ENCODE assay signal across 11 cellular contexts in the genomic region with DNA sequence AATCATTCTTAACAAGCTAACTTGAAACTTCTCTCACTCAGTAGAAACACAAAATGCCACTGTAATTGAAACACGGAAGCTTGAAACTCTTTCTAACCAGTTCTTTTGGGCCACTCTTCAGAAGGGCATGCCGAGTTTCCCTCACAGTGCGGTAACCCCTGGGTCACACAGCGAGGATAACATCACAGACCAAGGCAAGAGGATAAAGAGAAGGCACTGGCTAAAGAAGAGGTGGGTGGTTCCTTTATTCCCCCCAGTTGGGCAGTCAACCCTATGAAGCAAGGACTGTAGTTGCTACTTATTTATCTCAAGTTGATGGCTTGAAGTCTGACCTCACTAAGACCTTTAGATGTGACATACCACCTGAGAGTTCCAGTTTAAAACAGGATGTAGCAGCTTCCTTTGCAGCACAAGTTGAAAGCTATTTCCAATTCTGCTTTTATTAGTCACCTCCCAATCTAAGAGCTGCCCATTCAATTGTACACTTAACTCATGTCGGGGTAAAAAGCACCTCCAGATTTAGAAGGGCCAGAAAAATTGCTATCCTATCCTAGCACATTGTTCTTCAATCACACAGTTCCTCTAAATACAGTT.
DNase-seq lines count a peak whose midpoint lies in the region; ATAC-seq and TF ChIP-seq lines count a peak whose summit lies in the region.
"Had no signal": no experiment of that assay in that cellular context is flagged by ENCODE, and none has a peak within 500 bp of the region (broad histone marks: within the 10 kb centered on the region; RNA-seq: fewer than 3 reads in every experiment).

No MANE protein-coding gene starts in this region.

- H4K20me1 ChIP-seq in MM.1S (ENCODE audit: insufficient read depth, low read length): no peaks in the 10 kb centered on the region

- no peak overlapping the region for H3K4me3 Mint-ChIP-seq in CD8-positive, alpha-beta memory T cell
- H3K4me3 Mint-ChIP-seq: activated naive CD4-positive, alpha-beta T cell treated with anti-CD3 and anti-CD28 coated beads for 36 hours had no signal

- ATAC-seq in GM19035 (IDR thresholded peaks at IDR 0.05; ENCODE audit: unreplicated experiment): peak; percentile 92
- ATAC-seq in HG02642 (IDR thresholded peaks at IDR 0.05; ENCODE audit: poor library complexity, unreplicated experiment): peak; percentile 89

- H3K9ac ChIP-seq in MM.1S (ENCODE audit: low read length): no peak overlapping the region

- TF ChIP-seq CTCF in GM06990 (IDR thresholded peaks at IDR 0.05; ENCODE audit: insufficient read depth, low read length, poor library complexity, severe bottlenecking): no peak
- no peak for TF ChIP-seq CTCF in MM.1S (IDR thresholded peaks at IDR 0.05; ENCODE audit: low read length)

- CTCF ChIA-PET in CD8-positive, alpha-beta memory T cell (lab: Charles Lee): interaction anchor here (1.3 kb wide), 1 partner anchor 25 kb away, joined by 3 read pairs; no protein-coding TSS in a partner anchor

- no peaks in the 10 kb centered on the region for H3K9me2 ChIP-seq in MM.1S (replicated peaks; ENCODE audit: insufficient read depth, low read length)

- POLR2A ChIA-PET in CD8-positive, alpha-beta memory T cell (lab: Charles Lee): no interaction called here

- H3K9me3 ChIP-seq in MM.1S (replicated peaks; ENCODE audit: insufficient read depth, low read length): no peaks in the 10 kb centered on the region
- H3K9me3 ChIP-seq in CD8-positive, alpha-beta memory T cell (ENCODE audit: low read length): no peaks in the 10 kb centered on the region
- H3K9me3 ChIP-seq: BE2C had no signal

- peak overlapping the region; percentile 48 for H3K4me2 ChIP-seq in MM.1S (ENCODE audit: low read depth, low read length)

- peak overlapping the region in 1 of 8 donors; percentile 22 for H3K27ac Mint-ChIP-seq in CD8-positive, alpha-beta memory T cell
- H3K27ac Mint-ChIP-seq: activated naive CD4-positive, alpha-beta T cell treated with anti-CD3 and anti-CD28 coated beads for 36 hours had no signal

- H3K4me3 ChIP-seq in GM06990 (replicated peaks; ENCODE audit: low read depth, low read length): no peak overlapping the region
- peak overlapping the region; percentile 15; the same call in 1 of the 2 replicates for H3K4me3 ChIP-seq in MM.1S (ENCODE audit: low read length)
- H3K4me3 ChIP-seq in CD8-positive, alpha-beta memory T cell (ENCODE audit: low read length): no peak overlapping the region

- no peaks in the 10 kb centered on the region for H3K79me2 ChIP-seq in MM.1S (ENCODE audit: low read length)

- no peak overlapping the region for H2AFZ ChIP-seq in MM.1S (ENCODE audit: low read length)

- peaks cover 15 to 17% (median 15%) of the 10 kb centered on the region in 3 donors for H3K4me1 Mint-ChIP-seq in CD8-positive, alpha-beta memory T cell

- H3K27ac ChIP-seq in MM.1S (ENCODE audit: low read length): peak overlapping the region; percentile 35; the same call in 1 of the 2 replicates
- no peak overlapping the region for H3K27ac ChIP-seq in CD8-positive, alpha-beta memory T cell (ENCODE audit: low read depth, low read length)

- no peaks in the 10 kb centered on the region for H3K36me3 ChIP-seq in GM06990 (ENCODE audit: control insufficient read depth, insufficient read depth, low read length)
- H3K36me3 ChIP-seq in MM.1S (replicated peaks; ENCODE audit: insufficient read depth, low read length): no peaks in the 10 kb centered on the region
- no peaks in the 10 kb centered on the region for H3K36me3 ChIP-seq in CD8-positive, alpha-beta memory T cell (ENCODE audit: insufficient read depth, low read length)
- H3K36me3 ChIP-seq: BE2C had no signal

- H3K27me3 ChIP-seq in GM06990 (replicated peaks; ENCODE audit: control insufficient read depth, insufficient read depth, low read length): no peaks in the 10 kb centered on the region
- peaks cover 12% of the 10 kb centered on the region for H3K27me3 ChIP-seq in MM.1S (replicated peaks; ENCODE audit: insufficient read depth, low read length)
- no peaks in the 10 kb centered on the region for H3K27me3 ChIP-seq in CD8-positive, alpha-beta memory T cell (ENCODE audit: insufficient read depth, low read length, poor library complexity, severe bottlenecking)
- H3K27me3 ChIP-seq: BE2C had no signal

- H3K4me1 ChIP-seq in MM.1S (ENCODE audit: low read length): peaks cover 22% of the 10 kb centered on the region
- H3K4me1 ChIP-seq in CD8-positive, alpha-beta memory T cell (ENCODE audit: insufficient read depth, low read length): no peaks in the 10 kb centered on the region

- DNase-seq in GM06990 (ENCODE audit: extremely low read depth, insufficient read length) (peak; percentile 9), MM.1S (peak; percentile 88), NOMO-1 treated with DMSO at 0.1 percent for 48 hours (lab: John Stamatoyannopoulos, UW; ENCODE audit: unreplicated experiment) (no peak)
- DNase-seq in effector CD4-positive, alpha-beta T cell: no peak
- DNase-seq in activated naive CD4-positive, alpha-beta T cell treated with Interleukin-2 at 50 U/mL for 16 hours: no peak
- no peak for DNase-seq in CD8-positive, alpha-beta memory T cell
- DNase-seq: activated naive CD4-positive, alpha-beta T cell treated with anti-CD3 and anti-CD28 coated beads for 36 hours; BE2C; posterior cingulate gyrus had no signal

- no peaks in the 10 kb centered on the region for H3K27me3 Mint-ChIP-seq in CD8-positive, alpha-beta memory T cell

- peaks cover 13 to 34% (median 24%) of the 10 kb centered on the region in 3 donors for H3K36me3 Mint-ChIP-seq in CD8-positive, alpha-beta memory T cell

- H3K9me3 Mint-ChIP-seq in CD8-positive, alpha-beta memory T cell: peaks cover 0 to 3% (median 0%) of the 10 kb centered on the region in 5 donors

- H3F3A ChIP-seq in MM.1S (ENCODE audit: insufficient read depth, low read length): peaks cover 12% of the 10 kb centered on the region

Comparison
In these comparisons a context has a peak if more than half of its experiments do, and no peak if none do; other contexts are left out.
1. DNase-seq: peak in GM06990 (single experiment) and MM.1S (single experiment); none in NOMO-1 treated with DMSO at 0.1 percent for 48 hours (single experiment), effector CD4-positive, alpha-beta T cell (single experiment), activated naive CD4-positive, alpha-beta T cell treated with Interleukin-2 at 50 U/mL for 16 hours (single experiment) and CD8-positive, alpha-beta memory T cell (0 of 5).